24 cellular contexts compared by ENCODE assay signal in the genomic region with DNA sequence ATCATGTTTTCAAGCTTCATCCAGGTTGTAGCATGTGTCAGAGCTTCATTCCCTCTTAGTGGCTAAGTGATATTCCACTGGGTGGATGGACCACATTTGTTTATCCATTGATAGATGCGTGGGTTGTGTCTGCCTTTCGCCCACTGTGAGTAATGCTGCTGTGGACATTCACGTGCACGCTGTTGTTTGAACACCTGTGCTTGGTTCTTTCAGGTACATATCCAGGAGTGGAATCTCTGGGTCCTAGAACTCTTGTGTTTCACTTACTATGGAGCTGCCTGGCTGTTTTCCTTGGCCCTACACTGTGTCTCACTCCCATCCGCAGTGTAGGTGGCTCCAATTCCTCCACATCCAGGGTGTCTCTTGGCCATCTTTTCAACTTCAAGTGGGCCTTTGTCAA.
DNase-seq lines count a peak whose midpoint lies in the region; ATAC-seq, FAIRE-seq and TF ChIP-seq lines count a peak whose summit lies in the region.
"Had no signal": no experiment of that assay in that cellular context is flagged by ENCODE, and none has a peak within 500 bp of the region (broad histone marks: within the 10 kb centered on the region; RNA-seq: fewer than 3 reads in every experiment).

No MANE protein-coding gene starts in this region.

- H3K23ac ChIP-seq in neuronal stem cell (ENCODE audit: low read depth, low read length, poor library complexity) (no peak overlapping the region), mesenchymal stem cell (ENCODE audit: low read length in 2 of 2) (no peak overlapping the region)

- H3K4me3 ChIP-seq in bronchial epithelial cell (ENCODE audit: low read depth, low read length) = no peak overlapping the region
- H3K4me3 ChIP-seq in neuronal stem cell (ENCODE audit: low read length in 2 of 2) = no peak overlapping the region
- no peak overlapping the region for H3K4me3 ChIP-seq in mesenchymal stem cell (ENCODE audit: insufficient read depth in 1 of 2, low read depth in 1 of 2, low read length in 2 of 2)
- H3K4me3 ChIP-seq: A549; BLaER1 treated with 17β-estradiol and CSF1 and Interleukin-3, amounts not matched to agents 10 nM and 100 nM; GM23248 had no signal

- H3K27me3 Mint-ChIP-seq in type B pancreatic cell = peaks cover 25% of the 10 kb centered on the region
- H3K27me3 Mint-ChIP-seq: CD4-positive, alpha-beta T cell had no signal

- H3K4me3 Mint-ChIP-seq in type B pancreatic cell = no peak overlapping the region
- H3K4me3 Mint-ChIP-seq: CD14-positive monocyte; CD4-positive, alpha-beta T cell; CD8-positive, alpha-beta memory T cell; H9 had no signal

- DNase-seq in bronchial epithelial cell (ENCODE audit: low read depth) (no peak), neuronal stem cell (ENCODE audit: low spot score) (no peak), type B pancreatic cell (ENCODE audit: extremely low spot score, unreplicated experiment) (peak; percentile 25), COR-L47 (lab: John Stamatoyannopoulos, UW) (no peak), mesenchymal stem cell (no peak)
- DNase-seq: 8988T; ACHN; AML-193; BE2C; Calu3; CD4-positive, alpha-beta T cell; CD8-positive, alpha-beta memory T cell; DMS53; DMS79 treated with DMSO at 0.1 percent for 48 hours; GF-D8; GM23248; H9 had no signal

- WGBS in neuronal stem cell (ENCODE audit: extremely low coverage in 2 of 2, insufficient read length in 2 of 2, insufficient replicate concordance in 1 of 2), 2 donors = no CpG with 5 or more reads among the region's 5 CpGs
- 98% methylated on average over 5 of the region's 5 CpGs for WGBS in mesenchymal stem cell

- H3K4ac ChIP-seq in neuronal stem cell (ENCODE audit: low read length) (no peak overlapping the region), mesenchymal stem cell (ENCODE audit: low read depth in 1 of 2, low read length in 2 of 2) (no peak overlapping the region)

- no peaks in the 10 kb centered on the region for H3K9me3 Mint-ChIP-seq in type B pancreatic cell
- H3K9me3 Mint-ChIP-seq: CD4-positive, alpha-beta T cell; CD8-positive, alpha-beta memory T cell; H9 had no signal

- no peak overlapping the region for H2AFZ ChIP-seq in neuronal stem cell (ENCODE audit: low read length)
- no peak overlapping the region for H2AFZ ChIP-seq in mesenchymal stem cell (ENCODE audit: low read depth, low read length)
- H2AFZ ChIP-seq: GM23248 had no signal

- H3K9me3 ChIP-seq in neuronal stem cell (replicated peaks in 1 of 2; ENCODE audit: control insufficient read depth in 2 of 2, insufficient read depth in 1 of 2, low read depth in 1 of 2, low read length in 2 of 2) (no peaks in the 10 kb centered on the region), mesenchymal stem cell (ENCODE audit: control insufficient read depth, low read length) (no peaks in the 10 kb centered on the region)
- H3K9me3 ChIP-seq: A549, BE2C had no signal

- TF ChIP-seq CTCF in bronchial epithelial cell (IDR thresholded peaks at IDR 0.05; ENCODE audit: insufficient read depth, low read length, severe bottlenecking) (no peak), type B pancreatic cell (conservative IDR thresholded peaks at IDR 0.05) (no peak)

- H3K27ac ChIP-seq in neuronal stem cell (replicated peaks; ENCODE audit: low read length) (no peak overlapping the region), mesenchymal stem cell (ENCODE audit: low read length, poor library complexity, severe bottlenecking) (no peak overlapping the region)
- H3K27ac ChIP-seq: A549; BLaER1 treated with 17β-estradiol and CSF1 and Interleukin-3, amounts not matched to agents 10 nM and 100 nM; GM23248 had no signal

- H3K79me1 ChIP-seq in neuronal stem cell (ENCODE audit: low read depth, low read length) = no peaks in the 10 kb centered on the region
- H3K79me1 ChIP-seq in mesenchymal stem cell (replicated peaks; ENCODE audit: low read length, poor library complexity, severe bottlenecking) = no peaks in the 10 kb centered on the region

- H2BK5ac ChIP-seq in neuronal stem cell (ENCODE audit: low read length) (no peak overlapping the region), mesenchymal stem cell (ENCODE audit: low read depth, low read length, poor library complexity, severe bottlenecking) (no peak overlapping the region)

- H3K27me3 ChIP-seq in bronchial epithelial cell (ENCODE audit: control insufficient read depth, insufficient read depth, low read length) (no peaks in the 10 kb centered on the region), neuronal stem cell (ENCODE audit: control insufficient read depth in 3 of 3, insufficient read depth in 3 of 3, low read depth in 1 of 3, low read length in 3 of 3) (peaks cover 0 to 19% (median 0%) of the 10 kb centered on the region in 3 experiments), mesenchymal stem cell (ENCODE audit: control insufficient read depth in 1 of 2, insufficient read depth in 1 of 2, low read length in 2 of 2) (peaks cover 41 to 50% of the 10 kb centered on the region in 2 experiments)
- H3K27me3 ChIP-seq: BLaER1 treated with 17β-estradiol and CSF1 and Interleukin-3, amounts not matched to agents 10 nM and 100 nM had no signal

- no peak overlapping the region for H3K27ac Mint-ChIP-seq in type B pancreatic cell
- H3K27ac Mint-ChIP-seq: CD14-positive monocyte; CD4-positive, alpha-beta T cell; CD8-positive, alpha-beta memory T cell; H9 had no signal

- peak overlapping the region; percentile 88 for H2AK5ac ChIP-seq in neuronal stem cell (ENCODE audit: low read depth, low read length)
- no peak overlapping the region for H2AK5ac ChIP-seq in mesenchymal stem cell (ENCODE audit: low read length, severe bottlenecking)

- H2BK15ac ChIP-seq in neuronal stem cell (ENCODE audit: low read length) = peak overlapping the region; percentile 23
- no peak overlapping the region for H2BK15ac ChIP-seq in mesenchymal stem cell (ENCODE audit: low read depth, poor library complexity, severe bottlenecking)

- peaks cover 21% of the 10 kb centered on the region for H3K4me1 Mint-ChIP-seq in type B pancreatic cell (ENCODE audit: unreplicated experiment)
- H3K4me1 Mint-ChIP-seq: CD14-positive monocyte; CD8-positive, alpha-beta memory T cell had no signal

- no peak overlapping the region for H4K91ac ChIP-seq in neuronal stem cell (ENCODE audit: low read depth, low read length, poor library complexity)
- H4K91ac ChIP-seq in mesenchymal stem cell (ENCODE audit: low read length) = no peak overlapping the region

- H4K8ac ChIP-seq in neuronal stem cell (ENCODE audit: low read depth, low read length) (no peak overlapping the region), mesenchymal stem cell (ENCODE audit: low read length) (no peak overlapping the region)

- no peaks in the 10 kb centered on the region for H3K36me3 Mint-ChIP-seq in type B pancreatic cell
- H3K36me3 Mint-ChIP-seq: CD14-positive monocyte; CD8-positive, alpha-beta memory T cell had no signal

- H3K9ac ChIP-seq in neuronal stem cell (ENCODE audit: low read depth, low read length, poor library complexity) = no peak overlapping the region
- no peak overlapping the region for H3K9ac ChIP-seq in mesenchymal stem cell (ENCODE audit: low read length)
- H3K9ac ChIP-seq: BLaER1 treated with 17β-estradiol and CSF1 and Interleukin-3, amounts not matched to agents 10 nM and 100 nM; GM23248 had no signal

- H3K18ac ChIP-seq in neuronal stem cell (ENCODE audit: low read length) (peak overlapping the region; percentile 74), mesenchymal stem cell (ENCODE audit: low read depth in 1 of 2, low read length in 2 of 2) (no peak overlapping the region)

- H2BK120ac ChIP-seq in neuronal stem cell (ENCODE audit: low read depth, low read length) (no peak overlapping the region), mesenchymal stem cell (ENCODE audit: low read depth, low read length) (no peak overlapping the region)

- H3K36me3 ChIP-seq in bronchial epithelial cell (ENCODE audit: control insufficient read depth, insufficient read depth, low read length) (no peaks in the 10 kb centered on the region), neuronal stem cell (replicated peaks in 1 of 2; ENCODE audit: control insufficient read depth in 2 of 2, insufficient read depth in 2 of 2, low read length in 2 of 2) (no peaks in the 10 kb centered on the region), mesenchymal stem cell (ENCODE audit: control insufficient read depth in 1 of 2, insufficient read depth in 2 of 2, low read depth in 1 of 2, low read length in 2 of 2) (no peaks in the 10 kb centered on the region)
- H3K36me3 ChIP-seq: BE2C; BLaER1 treated with 17β-estradiol and CSF1 and Interleukin-3, amounts not matched to agents 10 nM and 100 nM had no signal

- H3K4me1 ChIP-seq in neuronal stem cell (ENCODE audit: control insufficient read depth in 2 of 2, insufficient read depth in 1 of 2, low read depth in 1 of 2, low read length in 2 of 2) (peaks cover 0 to 11% of the 10 kb centered on the region in 2 donors), mesenchymal stem cell (ENCODE audit: control insufficient read depth, insufficient read depth, low read depth, low read length) (no peaks in the 10 kb centered on the region)
- H3K4me1 ChIP-seq: A549, BE2C had no signal

- peak; percentile 55 for FAIRE-seq in bronchial epithelial cell (lab: Jason Lieb, UNC)
- FAIRE-seq: A549, GM12891, GM18507 had no signal

- peak overlapping the region; percentile 66 for H2BK12ac ChIP-seq in neuronal stem cell (ENCODE audit: low read length)
- H2BK12ac ChIP-seq in mesenchymal stem cell (ENCODE audit: low read length in 2 of 2) = no peak overlapping the region

- no peak for ATAC-seq in GM21390 (IDR thresholded peaks at IDR 0.05; ENCODE audit: unreplicated experiment)
- ATAC-seq: A549, HCT116 had no signal

- peak overlapping the region; percentile 26 for H3K14ac ChIP-seq in neuronal stem cell (ENCODE audit: low read length)
- no peak overlapping the region for H3K14ac ChIP-seq in mesenchymal stem cell (ENCODE audit: low read length in 2 of 2)

- no peak overlapping the region for H3K4me2 ChIP-seq in neuronal stem cell (ENCODE audit: insufficient read depth, low read length, poor library complexity, severe bottlenecking)
- H3K4me2 ChIP-seq in mesenchymal stem cell (ENCODE audit: low read length, poor library complexity, severe bottlenecking) = no peak overlapping the region
- H3K4me2 ChIP-seq: A549; BLaER1 treated with 17β-estradiol and CSF1 and Interleukin-3, amounts not matched to agents 10 nM and 100 nM had no signal
